Comparison of ENCODE assay signal across 8 cellular contexts in genomic region chr5:72281764-72282499, GRCh38. TPM values are rescaled to one million over a fixed set of nuclear protein-coding genes. Genes with fewer than 3 reads are reported as not detected.
DNase-seq lines count a peak whose midpoint lies in the region; ATAC-seq and TF ChIP-seq lines count a peak whose summit lies in the region.

No MANE protein-coding gene starts in this region.

- DNase-seq in EH (ENCODE audit: low read depth) (peak; percentile 92), NOMO-1 treated with dmso at 0.1 percent for 144 hours (lab: John Stamatoyannopoulos, UW; ENCODE audit: unreplicated experiment) (peak; percentile 9), epithelial cell of esophagus (ENCODE audit: low read depth) (peak; percentile 11), psoas muscle (no peak), substantia nigra (lab: John Stamatoyannopoulos, UW) (no peak), retina (no peak), MG63 (no peak), mucosa of descending colon (no peak)

- H3K4me1 ChIP-seq in psoas muscle (peaks cover 14% of the 10 kb centered on the region), mucosa of descending colon (ENCODE audit: low read depth) (no peaks in the 10 kb centered on the region)

- ATAC-seq in psoas muscle (peak in 2 of 4 donors; percentile 37 to 77), mucosa of descending colon (no peak)

- H3K36me3 ChIP-seq in psoas muscle (ENCODE audit: insufficient read depth in 1 of 2, low read depth in 1 of 2), result peaks cover 0 to 9% of the 10 kb centered on the region in 2 donors
- peaks cover 73% of the 10 kb centered on the region for H3K36me3 ChIP-seq in MG63
- H3K36me3 ChIP-seq in mucosa of descending colon (ENCODE audit: low read depth), result no peaks in the 10 kb centered on the region

- H3K9me3 ChIP-seq in psoas muscle (no peaks in the 10 kb centered on the region), MG63 (no peaks in the 10 kb centered on the region), mucosa of descending colon (no peaks in the 10 kb centered on the region)

- no peak overlapping the region for H3K4me3 ChIP-seq in epithelial cell of esophagus (ENCODE audit: low read length)
- H3K4me3 ChIP-seq in psoas muscle, result no peak overlapping the region
- H3K4me3 ChIP-seq in MG63, result no peak overlapping the region
- no peak overlapping the region for H3K4me3 ChIP-seq in mucosa of descending colon

- H3K27ac ChIP-seq in psoas muscle, result peak overlapping the region; percentile 25
- no peak overlapping the region for H3K27ac ChIP-seq in substantia nigra (ENCODE audit: low read depth, low read length, poor library complexity, severe bottlenecking)

- intact Hi-C loops in psoas muscle (cut with DNase I) (no loop called here), mucosa of descending colon (cut with DNase I, micrococcal nuclease) (loop anchor here in 1 of 2 donors (10.0 kb wide), 1 partner anchor 147 kb away; no protein-coding TSS in a partner anchor)

- H3K27me3 ChIP-seq in psoas muscle (ENCODE audit: insufficient read depth in 3 of 3, low read length in 2 of 3) (no peaks in the 10 kb centered on the region), MG63 (no peaks in the 10 kb centered on the region; the same call in 1 of the 2 replicates)

- TF ChIP-seq CTCF in epithelial cell of esophagus (IDR thresholded peaks at IDR 0.05; ENCODE audit: insufficient read depth, low read depth, low read length, missing control alignments), result no peak
- TF ChIP-seq CTCF in psoas muscle (IDR thresholded peaks at IDR 0.05), result no peak
- TF ChIP-seq CTCF in mucosa of descending colon (IDR thresholded peaks at IDR 0.05), result no peak

- WGBS in psoas muscle, 3 donors, result 51 to 60% (median 53%) methylated on average over 3 of the region's 3 CpGs

RNA-seq across cellular contexts. Expression of gene MRPS27, which starts 38.1 kb away (rescaled TPM):
- total RNA-seq in psoas muscle, result 10 to 100 TPM; 49.5 to 76.9 (median 65.8) TPM
- 10 to 100 TPM; 34.9 to 71.5 (median 40.9) TPM for polyA plus RNA-seq in psoas muscle
- 102 and 121 TPM in 2 replicates for total RNA-seq in MG63 (2014; rRNA removed; shearing (Covaris generic); ENCODE audit: low replicate concordance)
- total RNA-seq in mucosa of descending colon, result 10 to 100 TPM; 32.7 to 40.3 (median 37.6) TPM

RNA-seq across cellular contexts. Expression of gene PTCD2, which starts 38.2 kb away (rescaled TPM):
- total RNA-seq in psoas muscle (10 to 100 TPM; 12.5 to 30.8 (median 20.0) TPM), mucosa of descending colon (1 to 10 TPM; 4.7 to 6.3 (median 5.2) TPM)
- polyA plus RNA-seq in psoas muscle, result 10 to 100 TPM in 1 of 3 donors, 1 to 10 TPM in 2; 6.2 to 12.8 (median 6.6) TPM
- total RNA-seq in MG63 (2014; rRNA removed; shearing (Covaris generic); ENCODE audit: low replicate concordance), result 16.4 and 27.6 TPM in 2 replicates

Comparison
In these comparisons a context has a peak if more than half of its experiments do, and no peak if none do; other contexts are left out.
1. DNase-seq: peak in EH (single experiment), NOMO-1 treated with dmso at 0.1 percent for 144 hours (single experiment) and epithelial cell of esophagus (single experiment); none in psoas muscle (0 of 2), substantia nigra (0 of 49), retina (single experiment), MG63 (single experiment) and mucosa of descending colon (0 of 3).